9 cellular contexts compared by ENCODE assay signal in the genomic region with DNA sequence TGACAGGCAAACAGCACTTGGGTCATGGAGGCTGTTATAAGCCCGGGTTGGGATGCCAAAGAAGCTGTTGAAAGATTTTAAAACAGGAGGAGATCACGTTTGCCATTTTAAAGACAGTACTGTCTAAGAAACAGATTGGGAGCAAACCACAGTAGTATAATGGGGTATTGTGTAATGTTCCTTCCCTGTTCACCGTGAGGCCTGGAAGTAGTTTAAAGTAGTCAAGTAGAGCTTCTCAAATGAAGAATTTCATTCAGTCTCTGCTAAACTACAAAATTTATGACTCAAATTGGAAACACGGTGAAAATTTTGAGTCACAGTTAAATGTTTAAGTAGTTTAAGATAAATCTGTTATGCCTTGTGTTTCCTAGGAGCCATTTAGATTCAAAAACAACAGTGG. TPM values are rescaled to one million over a fixed set of nuclear protein-coding genes. Genes with fewer than 3 reads are reported as not detected.
DNase-seq lines count a peak whose midpoint lies in the region; TF ChIP-seq lines count a peak whose summit lies in the region.
"Had no signal": no experiment of that assay in that cellular context is flagged by ENCODE, and none has a peak within 500 bp of the region (broad histone marks: within the 10 kb centered on the region; RNA-seq: fewer than 3 reads in every experiment).

No MANE protein-coding gene starts in this region.

- H3K4me3 ChIP-seq in Caco-2 (ENCODE audit: low read depth, low read length) (no peak overlapping the region), esophagus squamous epithelium (no peak overlapping the region)

- H3K36me3 ChIP-seq in Caco-2 (ENCODE audit: control insufficient read depth, insufficient read depth, low read length) = peaks cover 2% of the 10 kb centered on the region
- peaks cover 6 to 72% (median 8%) of the 10 kb centered on the region in 3 donors for H3K36me3 ChIP-seq in esophagus squamous epithelium

- peak overlapping the region; percentile 3 for H3K27ac Mint-ChIP-seq in Caco-2 (ENCODE audit: unreplicated experiment)

- H3K4me1 Mint-ChIP-seq in Caco-2 (ENCODE audit: low read depth, unreplicated experiment) = peaks cover 8% of the 10 kb centered on the region

- intact Hi-C loops in Caco-2 (cut with micrococcal nuclease; ENCODE audit: unreplicated experiment) = no loop called here
- intact Hi-C loops in esophagus squamous epithelium (cut with DNase I) = no loop called here

- TF ChIP-seq POLR2A in esophagus squamous epithelium (IDR thresholded peaks at IDR 0.05) = no peak

- CTCF ChIA-PET in Caco-2 (lab: Charles Lee) = no interaction called here

- no peaks in the 10 kb centered on the region for H3K27me3 Mint-ChIP-seq in Caco-2 (ENCODE audit: insufficient read depth, unreplicated experiment)

- WGBS in esophagus squamous epithelium, 2 donors = 18 to 21% methylated on average over 4 of the region's 4 CpGs

- H3K4me3 Mint-ChIP-seq in Caco-2 (ENCODE audit: unreplicated experiment) = no peak overlapping the region

- no peaks in the 10 kb centered on the region for H3K9me3 Mint-ChIP-seq in Caco-2 (ENCODE audit: unreplicated experiment)

- BruUV-seq in Caco-2 (replicated peaks; lab: Mats Ljungman, UMichigan) = no TSS peak

- no peaks in the 10 kb centered on the region for H3K9me3 ChIP-seq in Caco-2
- H3K9me3 ChIP-seq in esophagus squamous epithelium = no peaks in the 10 kb centered on the region

- no peaks in the 10 kb centered on the region for H3K4me1 ChIP-seq in Caco-2
- peaks cover 5 to 71% (median 50%) of the 10 kb centered on the region in 3 donors for H3K4me1 ChIP-seq in esophagus squamous epithelium

- no peak for TF ChIP-seq CTCF in Caco-2 (IDR thresholded peaks at IDR 0.05; ENCODE audit: insufficient read depth in 1 of 2, low read depth in 1 of 2, low read length in 1 of 2, severe bottlenecking in 1 of 2, unreplicated experiment in 1 of 2)
- TF ChIP-seq CTCF in esophagus squamous epithelium (IDR thresholded peaks at IDR 0.05) = no peak
- no peak for TF ChIP-seq CTCF in GM13977 (IDR thresholded peaks at IDR 0.05; ENCODE audit: extremely low read depth, insufficient read depth, missing control alignments)

- POLR2A ChIA-PET in Caco-2 (lab: Charles Lee) = no interaction called here

- no peaks in the 10 kb centered on the region for H3K27me3 ChIP-seq in Caco-2 (replicated peaks; ENCODE audit: control insufficient read depth, insufficient read depth, low read length)
- H3K27me3 ChIP-seq in esophagus squamous epithelium = no peaks in the 10 kb centered on the region

- peaks cover 79% of the 10 kb centered on the region for H3K36me3 Mint-ChIP-seq in Caco-2 (ENCODE audit: insufficient read depth, unreplicated experiment)

- no peak for DNase-seq in Caco-2
- DNase-seq in SIG-M5 (lab: John Stamatoyannopoulos, UW) = peak; percentile 34
- DNase-seq in esophagus squamous epithelium (lab: John Stamatoyannopoulos, UW) = no peak
- DNase-seq in putamen (ENCODE audit: low spot score) = peak; percentile 28
- DNase-seq in GM13977 (ENCODE audit: low spot score) = no peak
- DNase-seq in activated gamma-delta T cell (lab: John Stamatoyannopoulos, UW) = no peak
- no peak for DNase-seq in ureter (ENCODE audit: low spot score)
- no peak for DNase-seq in HUDEP-2 (lab: John Stamatoyannopoulos, UW; ENCODE audit: unreplicated experiment in 76 of 76)
- DNase-seq: NCI-H2171 treated with DMSO at 0.1 percent for 48 hours had no signal

- H3K27ac ChIP-seq in esophagus squamous epithelium = peak overlapping the region; percentile 27 to 77 (median 72)

- in situ Hi-C loops in GM13977 (cut with MboI; ENCODE audit: low pct_unique_long_range_greater_than_20kb, low sequenced_read_pairs, unreplicated experiment) = no loop called here

RNA-seq across cellular contexts. Expression of gene ATP2A2, which starts 35.8 kb away (rescaled TPM):
- total RNA-seq in Caco-2 (2022) (252 and 262 TPM in 2 replicates), esophagus squamous epithelium (100 to 1,000 TPM; 147 to 263 (median 177) TPM), ureter (357 TPM)

Comparison
In these comparisons a context has a peak if more than half of its experiments do, and no peak if none do; other contexts are left out.
1. DNase-seq: peak in SIG-M5 (single experiment) and putamen (single experiment); none in Caco-2 (0 of 2), esophagus squamous epithelium (single experiment), GM13977 (single experiment), activated gamma-delta T cell (single experiment), ureter (single experiment) and HUDEP-2 (0 of 76).